Comparison of ENCODE assay signal across 8 cellular contexts in the genomic region with DNA sequence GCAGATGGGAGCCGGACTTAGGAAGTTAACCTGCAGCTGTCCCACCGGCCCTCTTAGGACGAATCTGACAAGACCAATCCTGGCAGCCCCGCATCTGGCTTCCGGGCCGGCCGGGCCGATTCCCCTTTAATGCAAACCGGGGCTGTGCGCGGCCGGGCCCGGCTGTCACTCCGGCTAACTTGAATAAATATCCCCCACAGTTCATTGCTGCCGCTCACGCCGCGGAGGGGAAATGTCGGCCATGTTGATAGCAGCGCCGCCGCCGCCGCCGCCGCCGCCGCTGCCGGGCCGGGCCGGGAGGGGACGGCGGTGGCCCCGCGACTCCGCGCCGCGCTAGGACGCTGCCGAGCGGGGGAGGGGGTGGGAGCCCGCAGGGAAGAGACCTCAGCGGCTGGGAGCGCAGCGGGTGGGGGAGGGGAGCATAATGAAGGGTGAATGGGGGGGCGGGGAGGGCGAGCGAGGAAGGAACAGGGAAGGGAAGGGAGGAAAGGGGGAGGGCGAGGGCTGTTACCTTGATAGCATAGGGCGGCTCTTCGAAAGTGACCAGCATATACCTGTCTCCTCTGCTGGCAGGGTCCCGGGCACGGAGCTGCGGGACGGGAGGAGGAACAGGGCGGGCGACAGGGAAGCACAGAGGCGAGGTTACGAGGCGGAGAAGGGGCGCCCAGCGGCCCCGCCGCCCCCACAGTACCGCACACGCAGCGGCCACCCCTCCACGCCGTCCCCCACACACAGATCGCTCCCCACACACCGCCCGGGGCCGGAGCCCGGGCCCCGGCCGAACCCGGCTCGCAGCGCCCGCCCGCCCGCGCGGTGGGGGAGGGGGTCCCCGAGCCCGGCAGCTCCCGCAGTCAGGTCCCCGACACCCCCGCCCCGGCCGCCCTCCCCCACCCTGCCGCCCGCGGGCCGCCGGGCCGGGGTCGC. TPM values are rescaled to one million over a fixed set of nuclear protein-coding genes. Genes with fewer than 3 reads are reported as not detected.
DNase-seq lines count a peak whose midpoint lies in the region; ATAC-seq and TF ChIP-seq lines count a peak whose summit lies in the region.

No MANE protein-coding gene starts in this region.

- H3K4me1 ChIP-seq in neural progenitor cell (peaks cover 46% of the 10 kb centered on the region), stomach smooth muscle (ENCODE audit: control insufficient read depth, insufficient read depth, low read length) (peaks cover 2% of the 10 kb centered on the region)

- peak; percentile 29 for ATAC-seq in GM21526 (IDR thresholded peaks at IDR 0.05; ENCODE audit: low FRiP score, unreplicated experiment)

- TF ChIP-seq CTCF in foreskin fibroblast (IDR thresholded peaks at IDR 0.05; ENCODE audit: low read depth, low read length) (no peak), neural progenitor cell (IDR thresholded peaks at IDR 0.05) (no peak)

- peaks cover 30% of the 10 kb centered on the region for H3K4me1 Mint-ChIP-seq in neural progenitor cell

- H3K9ac ChIP-seq in neural progenitor cell (peak overlapping the region; percentile 88), stomach smooth muscle (ENCODE audit: low read length in 2 of 2) (peak overlapping the region; percentile 90 to 95)

- peaks cover 28% of the 10 kb centered on the region for H3K36me3 ChIP-seq in neural progenitor cell
- H3K36me3 ChIP-seq in stomach smooth muscle (ENCODE audit: control insufficient read depth in 2 of 2, insufficient read depth in 2 of 2, low read length in 2 of 2): peaks cover 3 to 10% of the 10 kb centered on the region in 2 donors

- H3K27ac ChIP-seq in neural progenitor cell (peak overlapping the region; percentile 96), stomach smooth muscle (ENCODE audit: low read length) (peak overlapping the region; percentile 96)

- H3K9me3 ChIP-seq in neural progenitor cell (ENCODE audit: low read depth): no peaks in the 10 kb centered on the region
- no peaks in the 10 kb centered on the region for H3K9me3 ChIP-seq in stomach smooth muscle (ENCODE audit: control insufficient read depth in 2 of 2, low read length in 2 of 2)

- H3K36me3 Mint-ChIP-seq in neural progenitor cell: peaks cover 14% of the 10 kb centered on the region

- peak; percentile 13 for DNase-seq in DMS114 treated with DMSO at 0.1 percent for 48 hours (lab: John Stamatoyannopoulos, UW; ENCODE audit: unreplicated experiment)
- DNase-seq in KBM-7: peak; percentile 82
- DNase-seq in SHP77 (lab: John Stamatoyannopoulos, UW): peak; percentile 17 to 48
- peak; percentile 53 for DNase-seq in activated gamma-delta T cell (lab: John Stamatoyannopoulos, UW)
- DNase-seq in foreskin fibroblast: peak; percentile 54 to 86
- peak; percentile 93 for DNase-seq in neural progenitor cell (ENCODE audit: low spot score)

- no peaks in the 10 kb centered on the region for H3K9me3 Mint-ChIP-seq in neural progenitor cell

- H3K4me3 ChIP-seq in foreskin fibroblast (ENCODE audit: low read depth in 1 of 2, low read length in 2 of 2) (peak overlapping the region; percentile 82 to 93), neural progenitor cell (peak overlapping the region; percentile 99), stomach smooth muscle (ENCODE audit: low read length in 2 of 2) (peak overlapping the region; percentile 80 to 91)

- peaks cover 55% of the 10 kb centered on the region for H3F3A ChIP-seq in neural progenitor cell (ENCODE audit: low read depth)

- peaks cover 69% of the 10 kb centered on the region for H3K79me2 ChIP-seq in neural progenitor cell (ENCODE audit: low read depth)

- peaks cover 21% of the 10 kb centered on the region for H4K20me1 ChIP-seq in neural progenitor cell (ENCODE audit: low read depth)

- peak overlapping the region; percentile 37 for H3K27ac Mint-ChIP-seq in neural progenitor cell

- in situ Hi-C loops in KBM-7 (cut with MboI; ENCODE audit: low pct_unique_long_range_greater_than_20kb, low sequenced_read_pairs): no loop called here

- peak overlapping the region; percentile 26 for H2AFZ ChIP-seq in neural progenitor cell (replicated peaks)

- H3K4me2 ChIP-seq in neural progenitor cell: peak overlapping the region; percentile 100

- H3K27me3 ChIP-seq in neural progenitor cell (no peaks in the 10 kb centered on the region), stomach smooth muscle (ENCODE audit: control insufficient read depth in 1 of 2, insufficient read depth in 2 of 2, low read length in 2 of 2) (no peaks in the 10 kb centered on the region)

- no peaks in the 10 kb centered on the region for H3K27me3 Mint-ChIP-seq in neural progenitor cell (ENCODE audit: insufficient read depth, low read depth)

- peak overlapping the region; percentile 98 for H3K4me3 Mint-ChIP-seq in neural progenitor cell

RNA-seq across cellular contexts. Expression of gene INTS6, which starts 1.1 kb away (rescaled TPM):
- total RNA-seq in neural progenitor cell (ENCODE audit: low replicate concordance): 64.0 and 84.0 TPM in 2 replicates

Comparison
In these comparisons a context has a peak if more than half of its experiments do, and no peak if none do; other contexts are left out.
1. Peak in every context shown above with its lines: DNase-seq, ATAC-seq, H3K4me3 ChIP-seq and H3K27ac ChIP-seq.
2. DNase-seq: peak in every context shown above with its lines; median percentile 93 in neural progenitor cell; 82 in KBM-7; 70 in foreskin fibroblast; 53 in activated gamma-delta T cell; 32 in SHP77; 13 in DMS114 treated with DMSO at 0.1 percent for 48 hours.